ENCODE assay signal across 13 cellular contexts in the genomic region with DNA sequence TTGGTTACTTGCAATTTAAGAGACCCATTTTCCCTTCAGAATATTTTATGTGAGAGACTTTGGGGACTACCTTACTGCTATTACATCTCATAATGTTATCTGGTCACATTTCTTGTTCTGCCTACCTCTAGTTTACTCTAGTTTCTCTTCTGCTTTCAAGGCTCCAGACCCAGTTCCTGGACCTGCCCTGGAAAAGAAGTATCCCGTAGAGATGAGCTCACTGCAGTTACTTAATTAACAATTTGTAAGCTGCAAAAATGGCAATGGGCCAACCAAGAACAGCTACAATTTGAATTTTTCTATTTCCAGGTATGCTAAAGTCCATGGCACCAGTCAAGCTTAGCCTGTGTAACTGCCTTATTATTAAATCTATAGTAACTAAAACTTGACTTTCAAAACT. TPM values are rescaled to one million over a fixed set of nuclear protein-coding genes. Genes with fewer than 3 reads are reported as not detected.
DNase-seq lines count a peak whose midpoint lies in the region; ATAC-seq and TF ChIP-seq lines count a peak whose summit lies in the region.
"Had no signal": no experiment of that assay in that cellular context is flagged by ENCODE, and none has a peak within 500 bp of the region (broad histone marks: within the 10 kb centered on the region; RNA-seq: fewer than 3 reads in every experiment).

No MANE protein-coding gene starts in this region.

- ATAC-seq in HG02571 (IDR thresholded peaks at IDR 0.05; ENCODE audit: unreplicated experiment), result peak; percentile 69
- peak; percentile 77 for ATAC-seq in stimulated activated memory B cell treated with anti-CD40 and anti-IgM and Interleukin-4, amounts not matched to agents 10 μg/mL and 1 μg/mL and 100 μg/mL, for 72 hours
- no peak for ATAC-seq in GM23338

- no peaks in the 10 kb centered on the region for H3K27me3 ChIP-seq in GM23338 (ENCODE audit: insufficient read depth)
- H3K27me3 ChIP-seq: esophagus muscularis mucosa had no signal

- H3K4me2 ChIP-seq in GM23338, result no peak overlapping the region

- H2AFZ ChIP-seq in GM23338, result no peak overlapping the region

- no peaks in the 10 kb centered on the region for H3K9me2 ChIP-seq in GM23338 (ENCODE audit: insufficient read depth)

- peak overlapping the region; percentile 89 for H3K27ac Mint-ChIP-seq in activated T-cell treated with anti-CD3 and anti-CD28 coated beads, Interleukin-2, amount 50 U/mL, for 24 hours
- H3K27ac Mint-ChIP-seq in stimulated activated memory B cell treated with anti-CD40 and anti-IgM and Interleukin-4, amounts not matched to agents 10 μg/mL and 1 μg/mL and 100 μg/mL, for 72 hours, result peak overlapping the region; percentile 62
- no peak overlapping the region for H3K27ac Mint-ChIP-seq in GM23338

- H3K36me3 ChIP-seq in GM23338 (ENCODE audit: insufficient read depth), result no peaks in the 10 kb centered on the region
- H3K36me3 ChIP-seq: esophagus muscularis mucosa, HAP-1 had no signal

- no peaks in the 10 kb centered on the region for H3F3A ChIP-seq in GM23338 (replicated peaks; ENCODE audit: low read depth)

- no peak for DNase-seq in activated T-cell treated with anti-CD3 and anti-CD28 coated beads, Interleukin-2, amount 50 U/mL, for 24 hours
- no peak for DNase-seq in activated T-cell treated with anti-CD3 and anti-CD28 coated beads for 4 hours
- peak; percentile 39 for DNase-seq in NCI-H146 (lab: John Stamatoyannopoulos, UW)
- DNase-seq in globus pallidus (ENCODE audit: low spot score), result no peak
- DNase-seq in GM23338 (ENCODE audit: low spot score), result no peak
- no peak for DNase-seq in NCI-H748 (lab: John Stamatoyannopoulos, UW; ENCODE audit: unreplicated experiment)
- DNase-seq: AML-193, mesendoderm, OCI-M1 had no signal

- TF ChIP-seq CTCF in GM23338 (conservative IDR thresholded peaks at IDR 0.05; ENCODE audit: low read depth in 2 of 2), result no peak

- peaks cover 65% of the 10 kb centered on the region for H3K36me3 Mint-ChIP-seq in activated T-cell treated with anti-CD3 and anti-CD28 coated beads, Interleukin-2, amount 50 U/mL, for 24 hours (ENCODE audit: low read depth)
- peaks cover 32% of the 10 kb centered on the region for H3K36me3 Mint-ChIP-seq in stimulated activated memory B cell treated with anti-CD40 and anti-IgM and Interleukin-4, amounts not matched to agents 10 μg/mL and 1 μg/mL and 100 μg/mL, for 72 hours
- peaks cover 5% of the 10 kb centered on the region; the same call in 2 of the 3 replicates for H3K36me3 Mint-ChIP-seq in GM23338 (ENCODE audit: low read depth)

- peaks cover 100% of the 10 kb centered on the region for H3K79me2 ChIP-seq in GM23338 (replicated peaks; ENCODE audit: insufficient read depth)

- H3K4me3 Mint-ChIP-seq in activated T-cell treated with anti-CD3 and anti-CD28 coated beads, Interleukin-2, amount 50 U/mL, for 24 hours, result peak overlapping the region; percentile 47
- no peak overlapping the region for H3K4me3 Mint-ChIP-seq in stimulated activated memory B cell treated with anti-CD40 and anti-IgM and Interleukin-4, amounts not matched to agents 10 μg/mL and 1 μg/mL and 100 μg/mL, for 72 hours
- no peak overlapping the region for H3K4me3 Mint-ChIP-seq in GM23338

- peaks cover 26% of the 10 kb centered on the region for H4K20me1 ChIP-seq in GM23338 (replicated peaks; ENCODE audit: insufficient read depth)

- H3K27me3 Mint-ChIP-seq in activated T-cell treated with anti-CD3 and anti-CD28 coated beads, Interleukin-2, amount 50 U/mL, for 24 hours, result no peaks in the 10 kb centered on the region
- no peaks in the 10 kb centered on the region for H3K27me3 Mint-ChIP-seq in stimulated activated memory B cell treated with anti-CD40 and anti-IgM and Interleukin-4, amounts not matched to agents 10 μg/mL and 1 μg/mL and 100 μg/mL, for 72 hours
- no peaks in the 10 kb centered on the region for H3K27me3 Mint-ChIP-seq in GM23338 (ENCODE audit: insufficient read depth, low read depth, poor library complexity)

- H3K27ac ChIP-seq in GM23338 (ENCODE audit: low read depth), result no peak overlapping the region
- H3K27ac ChIP-seq: esophagus muscularis mucosa had no signal

- peaks cover 3% of the 10 kb centered on the region for H3K9me3 Mint-ChIP-seq in activated T-cell treated with anti-CD3 and anti-CD28 coated beads, Interleukin-2, amount 50 U/mL, for 24 hours
- no peaks in the 10 kb centered on the region for H3K9me3 Mint-ChIP-seq in stimulated activated memory B cell treated with anti-CD40 and anti-IgM and Interleukin-4, amounts not matched to agents 10 μg/mL and 1 μg/mL and 100 μg/mL, for 72 hours
- no peaks in the 10 kb centered on the region; the same call in 2 of the 3 replicates for H3K9me3 Mint-ChIP-seq in GM23338

- H3K4me1 ChIP-seq in GM23338 (ENCODE audit: insufficient read depth), result peaks cover 3% of the 10 kb centered on the region

- peaks cover 80% of the 10 kb centered on the region for H3K4me1 Mint-ChIP-seq in activated T-cell treated with anti-CD3 and anti-CD28 coated beads, Interleukin-2, amount 50 U/mL, for 24 hours (ENCODE audit: low read depth)
- peaks cover 67% of the 10 kb centered on the region for H3K4me1 Mint-ChIP-seq in stimulated activated memory B cell treated with anti-CD40 and anti-IgM and Interleukin-4, amounts not matched to agents 10 μg/mL and 1 μg/mL and 100 μg/mL, for 72 hours
- peaks cover 28% of the 10 kb centered on the region for H3K4me1 Mint-ChIP-seq in GM23338

- H3K4me3 ChIP-seq in GM23338, result no peak overlapping the region
- H3K4me3 ChIP-seq: esophagus muscularis mucosa, HAP-1 had no signal

TF ChIP-seq in GM23338, 12 proteins besides CTCF, POLR2A, EP300 and RAD21:
- TF ChIP-seq EZH2phosphoT487 (IDR thresholded peaks at IDR 0.05; ENCODE audit: unreplicated experiment), result no peak

RNA-seq across cellular contexts. Expression of gene TAB2, which starts 25.0 kb away (rescaled TPM):
- 59.2 and 65.5 TPM in 2 replicates for total RNA-seq in GM23338 (2014; rRNA removed; shearing (Covaris generic))
- 19.8 and 21.7 TPM in 2 replicates for polyA plus RNA-seq in GM23338 (2016; fragmentation: Nextera tagmentation; extraction: Ambion mirVana)

RNA-seq across cellular contexts. Expression of gene SUMO4, which starts 57.5 kb away (rescaled TPM):
- total RNA-seq in GM23338 (2014; rRNA removed; shearing (Covaris generic)), result 0.74 and 1.9 TPM in 2 replicates
- 1.2 and 2.1 TPM in 2 replicates for polyA plus RNA-seq in GM23338 (2016; fragmentation: Nextera tagmentation; extraction: Ambion mirVana)
